9 cellular contexts compared by ENCODE assay signal in the genomic region with DNA sequence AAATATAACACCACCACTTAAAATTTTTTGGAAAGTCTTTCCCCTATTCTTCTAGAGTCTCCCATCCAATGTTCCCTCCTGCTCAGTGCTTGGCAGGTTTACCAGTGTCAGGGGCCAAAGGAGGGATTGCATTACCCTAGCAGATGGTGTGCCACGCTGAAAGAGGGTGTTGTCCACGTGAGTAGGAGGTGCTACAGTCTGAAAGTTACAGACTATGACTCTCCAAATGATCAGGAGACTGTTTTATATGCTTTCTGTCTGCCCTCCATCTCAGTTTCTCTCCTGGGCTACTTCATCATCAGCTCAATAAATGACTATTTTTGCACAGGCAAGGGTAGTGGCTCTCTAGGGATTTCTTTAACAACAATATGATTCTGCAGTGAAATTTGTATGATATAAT. TPM values are rescaled to one million over a fixed set of nuclear protein-coding genes. Genes with fewer than 3 reads are reported as not detected.
DNase-seq lines count a peak whose midpoint lies in the region; ATAC-seq and TF ChIP-seq lines count a peak whose summit lies in the region.
"Had no signal": no experiment of that assay in that cellular context is flagged by ENCODE, and none has a peak within 500 bp of the region (broad histone marks: within the 10 kb centered on the region; RNA-seq: fewer than 3 reads in every experiment).

No MANE protein-coding gene starts in this region.

- H3K4me1 ChIP-seq in CD4-positive, CD25-positive, alpha-beta regulatory T cell (ENCODE audit: control insufficient read depth, insufficient read depth, low read length, poor library complexity, severe bottlenecking), result no peaks in the 10 kb centered on the region
- H3K4me1 ChIP-seq in naive thymus-derived CD4-positive, alpha-beta T cell (ENCODE audit: control insufficient read depth in 2 of 2, insufficient read depth in 2 of 2, low read length in 2 of 2), result no peaks in the 10 kb centered on the region

- H3K27ac Mint-ChIP-seq in CD4-positive, CD25-positive, alpha-beta regulatory T cell, result peak overlapping the region in 2 of 3 donors; percentile 57 to 58
- H3K27ac Mint-ChIP-seq in nephron, result peak overlapping the region; percentile 94 to 98 (median 94)
- H3K27ac Mint-ChIP-seq in naive thymus-derived CD4-positive, alpha-beta T cell, result peak overlapping the region in 2 of 9 donors; percentile 3 to 43

- CTCF ChIA-PET in naive thymus-derived CD4-positive, alpha-beta T cell (lab: Charles Lee), result no interaction called here

- DNase-seq in CD4-positive, CD25-positive, alpha-beta regulatory T cell, result no peak
- DNase-seq in NCI-H446 (lab: John Stamatoyannopoulos, UW), result peak; percentile 80 to 94
- peak; percentile 69 for DNase-seq in choroid plexus epithelial cell (ENCODE audit: low read depth)
- no peak for DNase-seq in naive thymus-derived CD4-positive, alpha-beta T cell
- DNase-seq: adrenal gland had no signal

- no peaks in the 10 kb centered on the region for H3K9me3 Mint-ChIP-seq in CD4-positive, CD25-positive, alpha-beta regulatory T cell
- peaks cover 10% of the 10 kb centered on the region for H3K9me3 Mint-ChIP-seq in nephron
- peaks cover 0 to 1% (median 0%) of the 10 kb centered on the region in 11 donors for H3K9me3 Mint-ChIP-seq in naive thymus-derived CD4-positive, alpha-beta T cell

- no peaks in the 10 kb centered on the region for H3K27me3 ChIP-seq in CD4-positive, CD25-positive, alpha-beta regulatory T cell (ENCODE audit: control insufficient read depth, insufficient read depth, low read length)
- H3K27me3 ChIP-seq in naive thymus-derived CD4-positive, alpha-beta T cell (ENCODE audit: control insufficient read depth in 2 of 2, insufficient read depth in 2 of 2, low read length in 2 of 2), result no peaks in the 10 kb centered on the region
- H3K27me3 ChIP-seq: adrenal gland had no signal

- intact Hi-C loops in naive thymus-derived CD4-positive, alpha-beta T cell (cut with micrococcal nuclease), result no loop called here

- no peak for ATAC-seq in CD4-positive, CD25-positive, alpha-beta regulatory T cell (ENCODE audit: low read depth in 2 of 2)
- no peak for ATAC-seq in naive thymus-derived CD4-positive, alpha-beta T cell
- no peak for ATAC-seq in GM21786 (IDR thresholded peaks at IDR 0.05; ENCODE audit: unreplicated experiment)
- no peak for ATAC-seq in HG03565 (IDR thresholded peaks at IDR 0.05; ENCODE audit: unreplicated experiment)
- no peak for ATAC-seq in GM18519 (IDR thresholded peaks at IDR 0.05; ENCODE audit: low FRiP score, unreplicated experiment)

- H3K27ac ChIP-seq in CD4-positive, CD25-positive, alpha-beta regulatory T cell (ENCODE audit: insufficient read depth, low read length, poor library complexity, severe bottlenecking), result no peak overlapping the region
- H3K27ac ChIP-seq in naive thymus-derived CD4-positive, alpha-beta T cell (ENCODE audit: low read depth, low read length), result no peak overlapping the region

- no peak overlapping the region for H3K4me3 Mint-ChIP-seq in CD4-positive, CD25-positive, alpha-beta regulatory T cell
- no peak overlapping the region for H3K4me3 Mint-ChIP-seq in nephron
- no peak overlapping the region for H3K4me3 Mint-ChIP-seq in naive thymus-derived CD4-positive, alpha-beta T cell

- H3K9me3 ChIP-seq in CD4-positive, CD25-positive, alpha-beta regulatory T cell (ENCODE audit: control insufficient read depth in 2 of 2, low read length in 2 of 2), result no peaks in the 10 kb centered on the region
- no peaks in the 10 kb centered on the region for H3K9me3 ChIP-seq in naive thymus-derived CD4-positive, alpha-beta T cell (ENCODE audit: control insufficient read depth in 2 of 3, low read length in 3 of 3)
- H3K9me3 ChIP-seq: adrenal gland had no signal

- H3K36me3 Mint-ChIP-seq in CD4-positive, CD25-positive, alpha-beta regulatory T cell, result peaks cover 39% of the 10 kb centered on the region
- peaks cover 60% of the 10 kb centered on the region for H3K36me3 Mint-ChIP-seq in nephron (ENCODE audit: low read depth)
- peaks cover 13 to 45% (median 19%) of the 10 kb centered on the region in 5 donors for H3K36me3 Mint-ChIP-seq in naive thymus-derived CD4-positive, alpha-beta T cell

- H3K4me3 ChIP-seq in CD4-positive, CD25-positive, alpha-beta regulatory T cell (ENCODE audit: low read depth, low read length), result no peak overlapping the region
- no peak overlapping the region for H3K4me3 ChIP-seq in choroid plexus epithelial cell (ENCODE audit: low read depth, low read length)
- H3K4me3 ChIP-seq in naive thymus-derived CD4-positive, alpha-beta T cell (ENCODE audit: low read length), result no peak overlapping the region
- H3K4me3 ChIP-seq: adrenal gland had no signal

- H3K4me1 Mint-ChIP-seq in CD4-positive, CD25-positive, alpha-beta regulatory T cell, result peaks cover 0 to 13% (median 5%) of the 10 kb centered on the region in 4 donors
- peaks cover 36% of the 10 kb centered on the region for H3K4me1 Mint-ChIP-seq in nephron
- peaks cover 0 to 11% (median 0%) of the 10 kb centered on the region in 7 donors for H3K4me1 Mint-ChIP-seq in naive thymus-derived CD4-positive, alpha-beta T cell

- no peaks in the 10 kb centered on the region for H3K27me3 Mint-ChIP-seq in CD4-positive, CD25-positive, alpha-beta regulatory T cell
- no peaks in the 10 kb centered on the region for H3K27me3 Mint-ChIP-seq in nephron (ENCODE audit: low read depth)
- H3K27me3 Mint-ChIP-seq in naive thymus-derived CD4-positive, alpha-beta T cell, result no peaks in the 10 kb centered on the region

- peaks cover 34% of the 10 kb centered on the region for H3K36me3 ChIP-seq in CD4-positive, CD25-positive, alpha-beta regulatory T cell (ENCODE audit: control insufficient read depth, insufficient read depth, low read length)
- peaks cover 15 to 41% (median 17%) of the 10 kb centered on the region in 3 experiments for H3K36me3 ChIP-seq in naive thymus-derived CD4-positive, alpha-beta T cell (ENCODE audit: control insufficient read depth in 2 of 3, insufficient read depth in 3 of 3, low read length in 3 of 3)

- TF ChIP-seq CTCF in choroid plexus epithelial cell (conservative IDR thresholded peaks at IDR 0.05; ENCODE audit: low read depth, low read length) (no peak), nephron (IDR thresholded peaks at IDR 0.05; ENCODE audit: unreplicated experiment in 3 of 3) (no peak)

- POLR2A ChIA-PET in naive thymus-derived CD4-positive, alpha-beta T cell (lab: Charles Lee), result no interaction called here

RNA-seq across cellular contexts. Expression of gene ANGPTL7, which starts 31.3 kb away (rescaled TPM):
- not detected for total RNA-seq in CD4-positive, CD25-positive, alpha-beta regulatory T cell
- polyA plus RNA-seq in CD4-positive, CD25-positive, alpha-beta regulatory T cell, result not detected
- not detected for total RNA-seq in naive thymus-derived CD4-positive, alpha-beta T cell
- not detected for polyA plus RNA-seq in naive thymus-derived CD4-positive, alpha-beta T cell

RNA-seq across cellular contexts. Expression of gene EXOSC10, which starts 58.2 kb away (rescaled TPM):
- 81.7 TPM for total RNA-seq in CD4-positive, CD25-positive, alpha-beta regulatory T cell
- 10 to 100 TPM; 37.0 to 47.5 (median 39.2) TPM for polyA plus RNA-seq in CD4-positive, CD25-positive, alpha-beta regulatory T cell
- total RNA-seq in naive thymus-derived CD4-positive, alpha-beta T cell, result 10 to 100 TPM; 72.0 to 83.4 (median 80.9) TPM
- polyA plus RNA-seq in naive thymus-derived CD4-positive, alpha-beta T cell, result 10 to 100 TPM; 33.9 to 55.1 TPM

Comparison
In these comparisons a context has a peak if more than half of its experiments do, and no peak if none do; other contexts are left out.
1. DNase-seq: peak in NCI-H446 (2 of 2) and choroid plexus epithelial cell (single experiment); none in CD4-positive, CD25-positive, alpha-beta regulatory T cell (0 of 3) and naive thymus-derived CD4-positive, alpha-beta T cell (0 of 9).